In genomic region chr15:90091156-90091931, GRCh38 we compare ENCODE assay signal across 1 cellular context.
TF ChIP-seq lines count a peak whose summit lies in the region.

No MANE protein-coding gene starts in this region.

TF ChIP-seq in K562, 482 proteins besides CTCF, POLR2A, EP300 and RAD21:
- TF ChIP-seq L3MBTL2 (IDR thresholded peaks at IDR 0.05) (no peak), POLR2G (IDR thresholded peaks at IDR 0.05; ENCODE audit: low read depth, low read length) (0 out of 2 replicates have a peak, but pooled peaks have one; percentile 20)
